8 cellular contexts compared by ENCODE assay signal in the genomic region with DNA sequence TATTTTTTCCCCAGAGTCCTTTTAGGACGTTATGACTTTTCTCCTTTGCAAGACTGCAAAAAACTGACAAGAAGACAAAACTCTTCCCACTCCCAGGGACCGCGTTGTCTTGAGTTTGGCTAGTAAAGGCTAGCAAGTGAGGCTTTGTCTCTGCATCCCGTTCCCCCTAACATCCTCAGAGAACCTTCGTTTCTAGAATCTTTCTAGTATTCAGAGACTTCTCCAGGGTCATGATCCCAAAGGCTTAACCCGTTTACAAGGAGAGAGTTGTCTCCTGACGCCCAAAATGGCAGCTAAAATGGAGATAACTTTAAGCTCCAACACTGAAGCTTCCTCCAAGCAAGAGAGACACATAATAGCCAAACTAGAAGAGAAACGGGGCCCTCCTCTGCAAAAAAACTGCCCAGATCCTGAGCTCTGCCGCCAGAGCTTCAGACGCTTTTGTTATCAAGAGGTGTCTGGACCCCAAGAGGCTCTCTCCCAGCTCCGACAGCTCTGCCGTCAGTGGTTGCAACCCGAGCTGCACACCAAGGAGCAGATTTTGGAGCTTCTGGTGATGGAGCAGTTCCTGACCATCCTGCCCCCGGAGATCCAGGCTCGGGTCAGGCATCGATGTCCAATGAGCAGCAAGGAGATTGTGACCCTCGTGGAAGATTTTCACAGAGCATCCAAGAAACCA. TPM values are rescaled to one million over a fixed set of nuclear protein-coding genes. Genes with fewer than 3 reads are reported as not detected.
DNase-seq lines count a peak whose midpoint lies in the region; ATAC-seq and TF ChIP-seq lines count a peak whose summit lies in the region.

No MANE protein-coding gene starts in this region.

- H3K36me3 ChIP-seq in lung (ENCODE audit: control insufficient read depth in 2 of 2, insufficient read depth in 2 of 2, low read length in 2 of 2): peaks cover 14 to 28% of the 10 kb centered on the region in 2 donors
- peaks cover 4% of the 10 kb centered on the region for H3K36me3 ChIP-seq in urinary bladder (ENCODE audit: insufficient read depth)

- peaks cover 12% of the 10 kb centered on the region for H3K27me3 Mint-ChIP-seq in brain

- no peak for TF ChIP-seq CTCF in LNCaP clone FGC (IDR thresholded peaks at IDR 0.05; ENCODE audit: control insufficient read depth, extremely low read depth, insufficient read depth)
- no peak for TF ChIP-seq CTCF in brain (conservative IDR thresholded peaks at IDR 0.05)
- TF ChIP-seq CTCF in lung (IDR thresholded peaks at IDR 0.05; ENCODE audit: control extremely low read depth, extremely low read depth): no peak

- peak; percentile 28 for DNase-seq in NCI-H146 (lab: John Stamatoyannopoulos, UW)
- DNase-seq in NCI-H146 treated with DMSO at 0.1 percent for 48 hours (lab: John Stamatoyannopoulos, UW; ENCODE audit: unreplicated experiment): no peak
- no peak for DNase-seq in LNCaP clone FGC (ENCODE audit: low read depth)
- no peak for DNase-seq in lung (ENCODE audit: low spot score)
- DNase-seq in GOT3 (lab: John Stamatoyannopoulos, UW): no peak

- H3K4me1 ChIP-seq in lung (ENCODE audit: control insufficient read depth in 2 of 2, insufficient read depth in 2 of 2, low read length in 2 of 2) (peaks cover 6 to 7% of the 10 kb centered on the region in 2 donors), urinary bladder (ENCODE audit: insufficient read depth) (no peaks in the 10 kb centered on the region)

- H3K27ac Mint-ChIP-seq in brain: peak overlapping the region; percentile 91 to 97 (median 95)

- peaks cover 10 to 20% of the 10 kb centered on the region in 2 donors for H3K9me3 ChIP-seq in lung (ENCODE audit: control insufficient read depth in 2 of 2, insufficient read depth in 1 of 2, low read length in 1 of 2)

- peak overlapping the region; percentile 93 to 98 (median 95) for H3K4me3 Mint-ChIP-seq in brain

- H3K36me3 Mint-ChIP-seq in brain: peaks cover 82% of the 10 kb centered on the region

- 35 to 43% methylated on average over 17 of the region's 17 CpGs for whole genome bisulfite sequencing in lung, 2 donors
- 24% methylated on average over 17 of the region's 17 CpGs for WGBS in urinary bladder

- H3K27ac ChIP-seq in lung (ENCODE audit: low read depth in 1 of 2, low read length in 1 of 2): peak overlapping the region; percentile 13 to 75
- H3K27ac ChIP-seq in urinary bladder (ENCODE audit: low read depth): no peak overlapping the region

- no peaks in the 10 kb centered on the region for H3K27me3 ChIP-seq in lung (ENCODE audit: control insufficient read depth, insufficient read depth)

- H3K4me1 Mint-ChIP-seq in brain: peaks cover 42% of the 10 kb centered on the region

- H3K4me3 ChIP-seq in LNCaP clone FGC (ENCODE audit: low read depth, low read length): peak overlapping the region; percentile 77
- peak overlapping the region; percentile 78 for H3K4me3 ChIP-seq in lung
- peak overlapping the region; percentile 71 for H3K4me3 ChIP-seq in urinary bladder (ENCODE audit: low read depth, low read length)

- ATAC-seq in lung (ENCODE audit: insufficient read depth, low FRiP score): no peak
- ATAC-seq in HG03175 (IDR thresholded peaks at IDR 0.05; ENCODE audit: unreplicated experiment): no peak

- H3K9me3 Mint-ChIP-seq in brain: peaks cover 42 to 66% (median 65%) of the 10 kb centered on the region in 5 experiments

RNA-seq across cellular contexts. Expression of a gene that starts 0.8 kb away (rescaled TPM):
- polyA plus RNA-seq in brain (ENCODE audit: insufficient read depth, low read depth, low replicate concordance) (14.5 TPM), lung (1 to 10 TPM; 3.1 to 5.1 TPM), urinary bladder (15.9 TPM)
- total RNA-seq in lung (10 to 100 TPM in 1 of 2 donors, 1 to 10 TPM in 1; 8.5 to 10.6 TPM), urinary bladder (5.9 TPM)

RNA-seq across cellular contexts. Expression of a gene that starts 1.1 kb away (rescaled TPM):
- 8.3 TPM for polyA plus RNA-seq in brain (ENCODE audit: insufficient read depth, low read depth, low replicate concordance)
- 10 to 100 TPM; 10.4 to 11.9 TPM for total RNA-seq in lung
- polyA plus RNA-seq in lung: 10 to 100 TPM in 1 of 2 donors, 1 to 10 TPM in 1; 7.2 to 12.0 TPM
- total RNA-seq in urinary bladder: 7.9 TPM
- polyA plus RNA-seq in urinary bladder: 13.7 TPM

RNA-seq across cellular contexts. Expression of a gene that starts 41.4 kb away (rescaled TPM):
- polyA plus RNA-seq in brain (ENCODE audit: insufficient read depth, low read depth, low replicate concordance) (0.78 TPM), lung (1 to 10 TPM; 1.5 TPM), urinary bladder (1.9 TPM)
- total RNA-seq in lung (1 to 10 TPM; 3.3 to 4.2 TPM), urinary bladder (4.1 TPM)

RNA-seq across cellular contexts. Expression of a gene that starts 41.6 kb away (rescaled TPM):
- 64.4 TPM for polyA plus RNA-seq in brain (ENCODE audit: insufficient read depth, low read depth, low replicate concordance)
- 10 to 100 TPM; 16.6 to 57.7 TPM for total RNA-seq in lung
- 10 to 100 TPM; 46.9 to 50.1 TPM for polyA plus RNA-seq in lung
- 15.8 TPM for total RNA-seq in urinary bladder
- 47.1 TPM for polyA plus RNA-seq in urinary bladder

RNA-seq across cellular contexts. Expression of a gene that starts 46.2 kb away (rescaled TPM):
- polyA plus RNA-seq in brain (ENCODE audit: insufficient read depth, low read depth, low replicate concordance) (not detected), lung (under 1 TPM in 1 of 2 donors, not detected in 1; 0.05 TPM), urinary bladder (0.09 TPM)
- total RNA-seq in lung (under 1 TPM in 1 of 2 donors, not detected in 1; 0.51 TPM), urinary bladder (0.85 TPM)
